18 cellular contexts compared by ENCODE assay signal in genomic region chr7:44313016-44313415, GRCh38. TPM values are rescaled to one million over a fixed set of nuclear protein-coding genes. Genes with fewer than 3 reads are reported as not detected.
A peak's percentile ranks its signal among the peaks of the same experiment; 100 is the strongest.
DNase-seq lines count a peak whose midpoint lies in the region; ATAC-seq, FAIRE-seq and TF ChIP-seq lines count a peak whose summit lies in the region.
"Had no signal": no experiment of that assay in that cellular context is flagged by ENCODE, and none has a peak within 500 bp of the region (broad histone marks: within the 10 kb centered on the region; RNA-seq: fewer than 3 reads in every experiment).

No MANE protein-coding gene starts in this region.

- H3K9me3 Mint-ChIP-seq in neural crest cell = peaks cover 5% of the 10 kb centered on the region

- 69 to 89% (median 83%) methylated on average over 8 of the region's 8 CpGs for WGBS in heart left ventricle, 4 donors

- H3K36me3 Mint-ChIP-seq in neural crest cell (ENCODE audit: low read depth) = no peaks in the 10 kb centered on the region

- H3K36me3 ChIP-seq in heart left ventricle = no peaks in the 10 kb centered on the region

- peaks cover 4 to 56% (median 26%) of the 10 kb centered on the region in 12 donors for H3K4me1 ChIP-seq in heart left ventricle

- H3K27me3 ChIP-seq in heart left ventricle = peaks cover 0 to 24% (median 0%) of the 10 kb centered on the region in 9 donors

- peaks cover 0 to 11% (median 2%) of the 10 kb centered on the region in 12 donors for H3K9me3 ChIP-seq in heart left ventricle

- H3K27ac Mint-ChIP-seq in neural crest cell (ENCODE audit: unreplicated experiment) = peak overlapping the region; percentile 35

- peaks cover 3% of the 10 kb centered on the region for H3K27me3 Mint-ChIP-seq in neural crest cell (ENCODE audit: low read depth)

- peak in 3 of 4 donors; percentile 2 to 16 (median 2) for ATAC-seq in heart left ventricle
- no peak for ATAC-seq in Right ventricle myocardium superior (ENCODE audit: poor library complexity)
- ATAC-seq in left ventricle myocardium superior = peak; percentile 2
- ATAC-seq in activated CD4-positive, CD25-positive, alpha-beta regulatory T cell treated with anti-CD3 and anti-CD28 coated beads, Interleukin-2, amount 50 U/mL, for 24 hours = no peak

- DNase-seq in heart left ventricle = no peak
- no peak for DNase-seq in Right ventricle myocardium superior
- peak; percentile 18 for DNase-seq in left ventricle myocardium superior
- peak; percentile 0 for DNase-seq in neural crest cell (ENCODE audit: low read depth, low spot score)
- no peak for DNase-seq in urothelium cell line (ENCODE audit: low spot score)
- DNase-seq in NCI-H2171 (lab: John Stamatoyannopoulos, UW) = no peak
- no peak for DNase-seq in SKM-1 treated with dmso at 0.1 percent for 144 hours (lab: John Stamatoyannopoulos, UW; ENCODE audit: unreplicated experiment)
- DNase-seq: COR-L47, DMS153, KG1, NCI-H1436, NCI-H2029, NCI-H2171 treated with DMSO at 0.1 percent for 48 hours, NCI-H748 treated with DMSO at 0.1 percent for 48 hours, OCI-M1 had no signal

- TF ChIP-seq POLR2A in heart left ventricle (IDR thresholded peaks at IDR 0.05) = no peak

- peak overlapping the region; percentile 7 to 96 (median 84) for H3K27ac ChIP-seq in heart left ventricle

- H3K4me3 Mint-ChIP-seq in neural crest cell = no peak overlapping the region

- no peaks in the 10 kb centered on the region for H3K4me1 Mint-ChIP-seq in neural crest cell

- TF ChIP-seq CTCF in heart left ventricle (IDR thresholded peaks at IDR 0.05) (no peak), neural crest cell (conservative IDR thresholded peaks at IDR 0.05) (no peak)

- FAIRE-seq in urothelium cell line (lab: Jason Lieb, UNC) = peak; percentile 58
- FAIRE-seq: GM19239, H54 had no signal

- intact Hi-C loops in heart left ventricle (cut with DNase I) (no loop called here), Right ventricle myocardium superior (cut with DNase I) (no loop called here), left ventricle myocardium superior (cut with micrococcal nuclease) (no loop called here)

- H3K4me3 ChIP-seq in heart left ventricle = no peak overlapping the region

RNA-seq across cellular contexts. Expression of gene CAMK2B, which starts 12.4 kb away (rescaled TPM):
- total RNA-seq in heart left ventricle = 100 to 1,000 TPM in 5 of 9 donors, 10 to 100 TPM in 4; 77.5 to 141 (median 104) TPM
- 100 to 1,000 TPM in 1 of 2 donors, 10 to 100 TPM in 1; 35.7 to 103 TPM for polyA plus RNA-seq in heart left ventricle
- 87.2 TPM for total RNA-seq in Right ventricle myocardium superior
- 98.4 TPM for total RNA-seq in left ventricle myocardium superior
- 1.6 and 2.4 TPM in 2 replicates for total RNA-seq in neural crest cell

Comparison
In these comparisons a context has a peak if more than half of its experiments do, and no peak if none do; other contexts are left out.
1. ATAC-seq: peak in heart left ventricle (3 of 4) and left ventricle myocardium superior (single experiment); none in Right ventricle myocardium superior (single experiment) and activated CD4-positive, CD25-positive, alpha-beta regulatory T cell treated with anti-CD3 and anti-CD28 coated beads, Interleukin-2, amount 50 U/mL, for 24 hours (0 of 2).
2. DNase-seq: peak in left ventricle myocardium superior (single experiment) and neural crest cell (single experiment); none in heart left ventricle (0 of 5), Right ventricle myocardium superior (single experiment), urothelium cell line (single experiment), NCI-H2171 (single experiment) and SKM-1 treated with dmso at 0.1 percent for 144 hours (single experiment).
3. RNA of gene CAMK2B, which starts 12.4 kb away (total RNA-seq): 77.5 to 141 TPM in heart left ventricle, 98.4 TPM in left ventricle myocardium superior (single experiment) and 87.2 TPM in Right ventricle myocardium superior (single experiment); 1.6 to 2.4 TPM in neural crest cell; every median in the first group is over 10 times any median in the second.